Comparison of ENCODE assay signal across 20 cellular contexts in the genomic region with DNA sequence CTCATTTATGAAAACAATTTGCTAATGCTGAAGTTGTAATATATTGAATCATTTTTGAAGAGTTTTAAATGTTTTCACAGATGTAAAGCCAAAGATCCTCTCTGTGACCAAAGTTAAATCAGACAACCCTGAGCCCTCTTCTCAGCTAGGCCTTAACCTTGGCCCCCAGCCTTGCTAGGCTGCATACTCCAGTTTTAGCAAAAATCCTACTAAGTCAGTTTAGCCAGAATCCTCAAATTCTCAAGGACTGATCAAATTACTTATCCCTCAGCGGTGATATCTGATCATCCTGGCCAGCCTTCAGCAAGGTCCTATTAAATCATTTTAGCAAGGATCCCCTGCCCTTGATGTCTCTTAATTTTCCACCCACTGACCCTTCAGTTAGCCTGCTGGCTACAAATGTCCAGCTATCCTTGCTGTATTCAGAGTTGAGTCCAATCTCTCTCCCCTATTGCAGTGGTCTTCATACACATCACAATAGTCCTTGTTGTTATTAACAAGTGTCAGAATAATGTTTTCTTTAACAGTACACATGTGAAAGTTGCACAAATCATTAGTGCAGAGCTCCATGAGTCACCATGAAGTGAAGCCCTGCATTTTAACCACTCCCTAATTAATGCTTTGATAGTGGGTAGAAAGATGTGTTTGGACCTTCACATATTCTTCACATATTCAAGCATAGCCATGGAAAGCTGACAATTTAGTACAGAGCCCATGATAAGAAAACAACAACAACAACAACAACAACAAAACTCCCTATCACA.
DNase-seq lines count a peak whose midpoint lies in the region; ATAC-seq and TF ChIP-seq lines count a peak whose summit lies in the region.
"Had no signal": no experiment of that assay in that cellular context is flagged by ENCODE, and none has a peak within 500 bp of the region (broad histone marks: within the 10 kb centered on the region; RNA-seq: fewer than 3 reads in every experiment).

No MANE protein-coding gene starts in this region.

- intact Hi-C loops in MCF 10A (cut with micrococcal nuclease): no loop called here

- CTCF ChIA-PET in MCF 10A (lab: Yijun Ruan, JAX): no interaction called here

- H3K4me3 ChIP-seq in fibroblast of mammary gland (ENCODE audit: control insufficient read depth, low read depth, low read length): no peak overlapping the region
- H3K4me3 ChIP-seq: SJSA1 had no signal

- no peaks in the 10 kb centered on the region for H3K27me3 Mint-ChIP-seq in MCF 10A (ENCODE audit: insufficient read depth, unreplicated experiment)
- H3K27me3 Mint-ChIP-seq: IgD-negative memory B cell had no signal

- no peak overlapping the region for H3K4me3 Mint-ChIP-seq in MCF 10A (ENCODE audit: unreplicated experiment)
- H3K4me3 Mint-ChIP-seq: H9, IgD-negative memory B cell had no signal

- no peaks in the 10 kb centered on the region for H3K9me3 Mint-ChIP-seq in MCF 10A (ENCODE audit: unreplicated experiment)
- H3K9me3 Mint-ChIP-seq: H9, IgD-negative memory B cell had no signal

- DNase-seq in NCI-H524 (lab: John Stamatoyannopoulos, UW) (peak; percentile 14 to 64), amniotic epithelial cell (ENCODE audit: low read depth) (peak; percentile 13), fibroblast of mammary gland (ENCODE audit: low read depth) (peak; percentile 7), renal cortical epithelial cell (ENCODE audit: low read depth) (peak; percentile 51), MCF 10A (ENCODE audit: unreplicated experiment) (no peak), ecto neural progenitor cell (ENCODE audit: low spot score) (no peak)
- DNase-seq: AML-193, DMS79, H9, Kasumi-1, MM.1S, NCI-H1092 treated with DMSO at 0.1 percent for 48 hours, NCI-H146, NCI-H2081, NCI-H226, NCI-H526 had no signal

- TF ChIP-seq CTCF in fibroblast of mammary gland (conservative IDR thresholded peaks at IDR 0.05; ENCODE audit: control insufficient read depth, insufficient read depth, low read depth, low read length) (no peak), MCF 10A (IDR thresholded peaks at IDR 0.05; ENCODE audit: unreplicated experiment) (no peak)

- peaks cover 33% of the 10 kb centered on the region for H3K36me3 Mint-ChIP-seq in MCF 10A (ENCODE audit: insufficient read depth, unreplicated experiment)

- H3K4me1 Mint-ChIP-seq in MCF 10A (ENCODE audit: insufficient read depth, unreplicated experiment): peaks cover 1% of the 10 kb centered on the region
- H3K4me1 Mint-ChIP-seq: IgD-negative memory B cell had no signal

- POLR2A ChIA-PET in MCF 10A (lab: Yijun Ruan, JAX): interaction anchor here (0.7 kb wide), 2 partner anchors 10 to 47 kb away, joined by 3 read pairs; no protein-coding TSS in a partner anchor

- no peak for ATAC-seq in GM21423 (IDR thresholded peaks at IDR 0.05; ENCODE audit: unreplicated experiment)
- ATAC-seq: Panc1 had no signal

- no TSS peak for BruUV-seq in MCF 10A (replicated peaks; lab: Mats Ljungman, UMichigan)

- no peak overlapping the region for H3K27ac Mint-ChIP-seq in MCF 10A (ENCODE audit: low read depth, unreplicated experiment)

Comparison
In these comparisons a context has a peak if more than half of its experiments do, and no peak if none do; other contexts are left out.
1. DNase-seq: peak in NCI-H524 (2 of 2), amniotic epithelial cell (single experiment), fibroblast of mammary gland (single experiment) and renal cortical epithelial cell (single experiment); none in MCF 10A (single experiment) and ecto neural progenitor cell (single experiment).